18 cellular contexts compared by ENCODE assay signal in genomic region chr11:60607483-60607882, GRCh38.
"Had no signal": no experiment of that assay in that cellular context is flagged by ENCODE, and none has a peak within 500 bp of the region (broad histone marks: within the 10 kb centered on the region; RNA-seq: fewer than 3 reads in every experiment).

No MANE protein-coding gene starts in this region.

- H3K27me3 ChIP-seq: hepatocyte had no signal

- H3K27ac ChIP-seq: dorsolateral prefrontal cortex, hepatocyte, prostate gland, skin epidermis had no signal

- ATAC-seq: activated CD4-positive, CD25-positive, alpha-beta regulatory T cell treated with anti-CD3 and anti-CD28 coated beads, Interleukin-2, amount 50 U/mL, for 24 hours; esophagus mucosa; left lobe of liver; natural killer cell; right cardiac atrium had no signal

- H3K36me3 Mint-ChIP-seq: activated naive CD4-positive, alpha-beta T cell treated with anti-CD3 and anti-CD28 coated beads, Interleukin-2, amount 50 U/mL, for 24 hours; memory B cell; natural killer cell had no signal

- H3K4me1 Mint-ChIP-seq: memory B cell, natural killer cell had no signal

- H3K4me3 ChIP-seq: dorsolateral prefrontal cortex, hepatocyte, prostate gland, skin epidermis had no signal

- DNase-seq: activated CD4-positive, alpha-beta T cell treated with anti-CD3 and anti-CD28 coated beads, Interleukin-2, amount 50 U/mL, for 1 hour; dorsolateral prefrontal cortex; natural killer cell; right cardiac atrium; stimulated activated CD4-positive, alpha-beta T cell treated with anti-CD3 and anti-CD28 coated beads, Interleukin-15, amount 100 ng/mL, for 24 hours; stimulated activated CD4-positive, alpha-beta T cell treated with anti-CD3 and anti-CD28 coated beads, Interleukin-4, amount 100 ng/mL, for 24 hours; stimulated activated naive CD4-positive, alpha-beta T cell; substantia nigra; T-helper 9 cell; trophoblast cell had no signal

- H3K9me3 ChIP-seq: prostate gland had no signal

- H3K27ac Mint-ChIP-seq: activated naive CD4-positive, alpha-beta T cell treated with anti-CD3 and anti-CD28 coated beads, Interleukin-2, amount 50 U/mL, for 24 hours; memory B cell; natural killer cell had no signal

- H3K36me3 ChIP-seq: prostate gland had no signal

- H3K4me1 ChIP-seq: prostate gland had no signal

- H3K4me3 Mint-ChIP-seq: activated naive CD4-positive, alpha-beta T cell treated with anti-CD3 and anti-CD28 coated beads, Interleukin-2, amount 50 U/mL, for 24 hours; memory B cell; natural killer cell had no signal

- H3K9me3 Mint-ChIP-seq: activated naive CD4-positive, alpha-beta T cell treated with anti-CD3 and anti-CD28 coated beads, Interleukin-2, amount 50 U/mL, for 24 hours; memory B cell; natural killer cell had no signal
